15 cellular contexts compared by ENCODE assay signal in the genomic region with DNA sequence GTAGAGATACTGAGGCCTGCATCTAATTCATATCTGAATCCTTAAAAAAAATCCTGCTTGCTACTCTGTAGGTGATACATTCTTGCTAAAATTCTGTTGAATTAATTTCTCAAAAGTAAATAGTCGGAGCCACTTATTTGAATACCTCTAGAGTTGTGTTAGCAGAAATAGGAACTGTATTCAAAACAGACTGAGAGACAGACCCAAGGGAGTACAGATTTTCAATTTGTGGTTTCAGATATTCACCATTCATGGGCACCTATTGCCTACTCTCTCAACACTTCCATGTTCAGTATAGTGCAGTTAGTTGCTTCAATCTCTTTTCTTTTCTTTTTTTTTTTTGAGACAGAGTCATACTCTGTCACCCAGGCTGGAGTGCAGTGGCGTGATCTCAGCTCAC. TPM values are rescaled to one million over a fixed set of nuclear protein-coding genes. Genes with fewer than 3 reads are reported as not detected.
DNase-seq lines count a peak whose midpoint lies in the region; ATAC-seq and TF ChIP-seq lines count a peak whose summit lies in the region.
"Had no signal": no experiment of that assay in that cellular context is flagged by ENCODE, and none has a peak within 500 bp of the region (broad histone marks: within the 10 kb centered on the region; RNA-seq: fewer than 3 reads in every experiment).

No MANE protein-coding gene starts in this region.

- H3K27me3 ChIP-seq in hepatocyte (peaks cover 3% of the 10 kb centered on the region), ascending aorta (no peaks in the 10 kb centered on the region)

- no peak overlapping the region for H3K4me3 Mint-ChIP-seq in dendritic cell treated with granulocyte-macrophage colony-stimulating factor and Interleukin-4, amounts not matched to agents 40 ng/mL and 50 ng/mL, for 4 days
- H3K4me3 Mint-ChIP-seq: activated naive CD4-positive, alpha-beta T cell treated with anti-CD3 and anti-CD28 coated beads, Interleukin-2, amount 50 U/mL, for 24 hours; nephron had no signal

- H3K9me3 Mint-ChIP-seq in dendritic cell treated with granulocyte-macrophage colony-stimulating factor and Interleukin-4, amounts not matched to agents 40 ng/mL and 50 ng/mL, for 4 days = no peaks in the 10 kb centered on the region
- H3K9me3 Mint-ChIP-seq: activated naive CD4-positive, alpha-beta T cell treated with anti-CD3 and anti-CD28 coated beads, Interleukin-2, amount 50 U/mL, for 24 hours; nephron had no signal

- H3K36me3 ChIP-seq in hepatocyte (replicated peaks; ENCODE audit: insufficient read depth, low read depth) (no peaks in the 10 kb centered on the region), ascending aorta (no peaks in the 10 kb centered on the region), mucosa of descending colon (ENCODE audit: low read depth) (no peaks in the 10 kb centered on the region)

- peak overlapping the region; percentile 55 for H3K27ac Mint-ChIP-seq in dendritic cell treated with granulocyte-macrophage colony-stimulating factor and Interleukin-4, amounts not matched to agents 40 ng/mL and 50 ng/mL, for 4 days
- H3K27ac Mint-ChIP-seq: activated naive CD4-positive, alpha-beta T cell treated with anti-CD3 and anti-CD28 coated beads, Interleukin-2, amount 50 U/mL, for 24 hours; nephron had no signal

- peaks cover 7% of the 10 kb centered on the region for H3K27me3 Mint-ChIP-seq in dendritic cell treated with granulocyte-macrophage colony-stimulating factor and Interleukin-4, amounts not matched to agents 40 ng/mL and 50 ng/mL, for 4 days
- H3K27me3 Mint-ChIP-seq: activated naive CD4-positive, alpha-beta T cell treated with anti-CD3 and anti-CD28 coated beads, Interleukin-2, amount 50 U/mL, for 24 hours had no signal

- peak; percentile 89 for ATAC-seq in GM18909 (IDR thresholded peaks at IDR 0.05; ENCODE audit: poor library complexity, unreplicated experiment)
- ATAC-seq in GM21737 (IDR thresholded peaks at IDR 0.05; ENCODE audit: unreplicated experiment) = peak; percentile 91
- peak; percentile 80 for ATAC-seq in HG03175 (IDR thresholded peaks at IDR 0.05; ENCODE audit: unreplicated experiment)
- ATAC-seq in mucosa of descending colon = no peak

- H3K4me2 ChIP-seq in hepatocyte = no peak overlapping the region

- 94% methylated on average over 2 of the region's 2 CpGs for WGBS in hepatocyte (ENCODE audit: low lambda C conversion rate, missing lambda C conversion rate)

- no peaks in the 10 kb centered on the region for H3K36me3 Mint-ChIP-seq in dendritic cell treated with granulocyte-macrophage colony-stimulating factor and Interleukin-4, amounts not matched to agents 40 ng/mL and 50 ng/mL, for 4 days (ENCODE audit: low read depth)
- H3K36me3 Mint-ChIP-seq: activated naive CD4-positive, alpha-beta T cell treated with anti-CD3 and anti-CD28 coated beads, Interleukin-2, amount 50 U/mL, for 24 hours had no signal

- H3K9me3 ChIP-seq in hepatocyte (ENCODE audit: low read depth) = no peaks in the 10 kb centered on the region
- no peaks in the 10 kb centered on the region for H3K9me3 ChIP-seq in ascending aorta
- no peaks in the 10 kb centered on the region for H3K9me3 ChIP-seq in mucosa of descending colon

- H3K4me1 ChIP-seq in hepatocyte (ENCODE audit: insufficient read depth) (no peaks in the 10 kb centered on the region), ascending aorta (no peaks in the 10 kb centered on the region), mucosa of descending colon (ENCODE audit: low read depth) (no peaks in the 10 kb centered on the region)

- H3K27ac ChIP-seq in hepatocyte = no peak overlapping the region
- no peak overlapping the region for H3K27ac ChIP-seq in ascending aorta
- H3K27ac ChIP-seq: HL-60 had no signal

- H3K4me3 ChIP-seq in hepatocyte (no peak overlapping the region), ascending aorta (no peak overlapping the region), mucosa of descending colon (no peak overlapping the region)

- H3K4me1 Mint-ChIP-seq in dendritic cell treated with granulocyte-macrophage colony-stimulating factor and Interleukin-4, amounts not matched to agents 40 ng/mL and 50 ng/mL, for 4 days (ENCODE audit: low read depth) = peaks cover 40% of the 10 kb centered on the region

- intact Hi-C loops in dendritic cell treated with granulocyte-macrophage colony-stimulating factor and Interleukin-4, amounts not matched to agents 40 ng/mL and 50 ng/mL, for 4 days (cut with micrococcal nuclease) = no loop called here
- intact Hi-C loops in ascending aorta (cut with DNase I) (no loop called here), mucosa of descending colon (cut with DNase I, micrococcal nuclease) (no loop called here)

- TF ChIP-seq CTCF in hepatocyte (IDR thresholded peaks at IDR 0.05; ENCODE audit: poor library complexity) = no peak
- TF ChIP-seq CTCF in ascending aorta (IDR thresholded peaks at IDR 0.05) = no peak
- no peak for TF ChIP-seq CTCF in mucosa of descending colon (IDR thresholded peaks at IDR 0.05)

- no peaks in the 10 kb centered on the region for H4K20me1 ChIP-seq in hepatocyte (ENCODE audit: insufficient read depth, poor library complexity, severe bottlenecking)

- DNase-seq in activated CD4-positive, alpha-beta T cell treated with anti-CD3 and anti-CD28 coated beads, Interleukin-2, amount 50 U/mL, for 48 hours = no peak
- no peak for DNase-seq in hepatocyte (ENCODE audit: low spot score)
- DNase-seq in ascending aorta (ENCODE audit: low spot score in 2 of 2) = no peak
- DNase-seq in mucosa of descending colon = no peak
- DNase-seq: activated CD4-positive, alpha-beta T cell treated with anti-CD3 and anti-CD28 coated beads, Interleukin-2, amount 50 U/mL, for 4 hours; NCI-H1105 treated with DMSO at 0.1 percent for 48 hours; NCI-H774 had no signal

- H3K9me2 ChIP-seq in hepatocyte (replicated peaks; ENCODE audit: insufficient read depth) = no peaks in the 10 kb centered on the region

- no peak overlapping the region for H2AFZ ChIP-seq in hepatocyte

- H3K79me2 ChIP-seq in hepatocyte = no peaks in the 10 kb centered on the region

RNA-seq across cellular contexts. Expression of gene CTLA4, which starts 46.6 kb away (rescaled TPM):
- total RNA-seq in hepatocyte (not detected in 2 replicates), ascending aorta (not detected), mucosa of descending colon (under 1 TPM; 0.14 to 0.96 (median 0.51) TPM)
- polyA plus RNA-seq in hepatocyte = not detected in 2 replicates
- total RNA-seq: skeletal muscle tissue had no signal
